ENCODE assay signal across 8 cellular contexts in genomic region chr19:2624537-2625091, GRCh38.
DNase-seq lines count a peak whose midpoint lies in the region; ATAC-seq, FAIRE-seq and TF ChIP-seq lines count a peak whose summit lies in the region.

No MANE protein-coding gene starts in this region.

- H3K4me3 ChIP-seq in endothelial cell of umbilical vein (replicated peaks in 1 of 3; ENCODE audit: insufficient read depth in 1 of 3, low read depth in 1 of 3, low read length in 3 of 3) (no peak overlapping the region), pancreas (no peak overlapping the region)

- H3K36me3 ChIP-seq in endothelial cell of umbilical vein (ENCODE audit: control insufficient read depth in 2 of 2, extremely low read depth in 1 of 2, insufficient read depth in 2 of 2, low read length in 2 of 2) (no peaks in the 10 kb centered on the region), pancreas (no peaks in the 10 kb centered on the region)

- BruUV-seq in endothelial cell of umbilical vein (replicated peaks; lab: Mats Ljungman, UMichigan) = no TSS peak

- no peaks in the 10 kb centered on the region for H4K20me1 ChIP-seq in endothelial cell of umbilical vein (replicated peaks; ENCODE audit: control insufficient read depth, extremely low read depth, insufficient read depth, low read length)

- WGBS in pancreas, 2 donors = 56 to 63% methylated on average over 10 to 11 of the region's 11 CpGs

- H3K4me2 ChIP-seq in endothelial cell of umbilical vein (ENCODE audit: insufficient read depth, low read length) = no peak overlapping the region

- FAIRE-seq in endothelial cell of umbilical vein (lab: Jason Lieb, UNC) (no peak), pancreas (lab: Jason Lieb, UNC) (no peak)

- H3K9me3 ChIP-seq in endothelial cell of umbilical vein (replicated peaks; ENCODE audit: control insufficient read depth, insufficient read depth, low read length) = peaks cover 2% of the 10 kb centered on the region
- H3K9me3 ChIP-seq in pancreas = no peaks in the 10 kb centered on the region

- H3K4me1 ChIP-seq in endothelial cell of umbilical vein (ENCODE audit: control insufficient read depth, extremely low read depth, insufficient read depth, low read length) = peaks cover 27% of the 10 kb centered on the region
- peaks cover 0 to 24% (median 3%) of the 10 kb centered on the region in 3 donors for H3K4me1 ChIP-seq in pancreas

- dilution Hi-C loops in endothelial cell of umbilical vein (cut with MboI; ENCODE audit: extremely low pct_ligation_motif_present, low sequenced_read_pairs) = no loop called here

- DNase-seq in GM10248 (ENCODE audit: extremely low spot score) (peak; percentile 64), NAMALWA (ENCODE audit: low spot score) (peak; percentile 87), endothelial cell of umbilical vein (ENCODE audit: low read depth, low spot score) (no peak), pancreas (peak in 4 of 6 donors; percentile 54 to 63 (median 56)), NCI-H1092 treated with DMSO at 0.1 percent for 48 hours (lab: John Stamatoyannopoulos, UW) (no peak), mesenteric fat pad (ENCODE audit: low spot score) (no peak)
- no peak for DNase-seq in effector CD4-positive, alpha-beta T cell

- H3K27me3 ChIP-seq in endothelial cell of umbilical vein (ENCODE audit: control insufficient read depth in 2 of 2, insufficient read depth in 2 of 2, low read length in 2 of 2) (no peaks in the 10 kb centered on the region), pancreas (no peaks in the 10 kb centered on the region)

- H3K9me1 ChIP-seq in endothelial cell of umbilical vein (replicated peaks; ENCODE audit: control insufficient read depth, extremely low read depth, insufficient read depth, low read length) = no peaks in the 10 kb centered on the region

- H3K9ac ChIP-seq in endothelial cell of umbilical vein (replicated peaks; ENCODE audit: extremely low read depth, insufficient read depth, low read length) = no peak overlapping the region

- no peak for TF ChIP-seq POLR2A in endothelial cell of umbilical vein (IDR thresholded peaks at IDR 0.05; ENCODE audit: low read depth, low read length)

- intact Hi-C loops in endothelial cell of umbilical vein (cut with micrococcal nuclease) (no loop called here), pancreas (cut with DNase I) (no loop called here)

- H3K79me2 ChIP-seq in endothelial cell of umbilical vein (ENCODE audit: control insufficient read depth, insufficient read depth, low read length) = no peaks in the 10 kb centered on the region

- TF ChIP-seq CTCF in GM10248 (IDR thresholded peaks at IDR 0.05; ENCODE audit: control extremely low read depth, extremely low read depth, low read depth, missing control alignments) (no peak), endothelial cell of umbilical vein (IDR thresholded peaks at IDR 0.05; ENCODE audit: extremely low read depth in 1 of 2, insufficient read depth in 1 of 2, low read depth in 1 of 2, low read length in 2 of 2) (no peak), pancreas (IDR thresholded peaks at IDR 0.05) (no peak)

- H3K27ac ChIP-seq in endothelial cell of umbilical vein (ENCODE audit: insufficient read depth, low read depth, low read length) (no peak overlapping the region), pancreas (peak overlapping the region in 1 of 4 donors; percentile 9)

- peak in 3 of 4 donors; percentile 36 to 53 (median 40) for ATAC-seq in pancreas
- ATAC-seq in HG03280 (IDR thresholded peaks at IDR 0.05; ENCODE audit: unreplicated experiment) = no peak

- peak overlapping the region; percentile 19 for H2AFZ ChIP-seq in endothelial cell of umbilical vein (ENCODE audit: low read depth, low read length)

- CTCF ChIA-PET in GM10248 (lab: Yijun Ruan, JAX) = interaction anchor here (0.8 to 13.4 kb wide), 7 partner anchors 9 to 151 kb away, joined by 3 to 109 read pairs (median 5); no protein-coding TSS in a partner anchor
- CTCF ChIA-PET in endothelial cell of umbilical vein (lab: Charles Lee) = interaction anchor here (0.6 to 1.6 kb wide), 4 partner anchors 11 to 24 kb away, joined by 3 to 8 read pairs (median 3); no protein-coding TSS in a partner anchor

- POLR2A ChIA-PET in GM10248 (lab: Yijun Ruan, JAX) (interaction anchor here (0.6 to 5.8 kb wide), 6 partner anchors 10 to 540 kb away, joined by 3 to 60 read pairs (median 3); partner anchors contain the start of gene GADD45B), endothelial cell of umbilical vein (lab: Charles Lee) (interaction anchor here (0.6 kb wide), 1 partner anchor 389 kb away, joined by 3 read pairs; no protein-coding TSS in a partner anchor)

TF ChIP-seq in endothelial cell of umbilical vein, 7 proteins besides CTCF, POLR2A, EP300 and RAD21:
- TF ChIP-seq MAX (IDR thresholded peaks at IDR 0.05; ENCODE audit: insufficient read depth, insufficient read length) = no peak
- TF ChIP-seq FOS (IDR thresholded peaks at IDR 0.05; ENCODE audit: borderline replicate concordance, insufficient read depth, low read length) = no peak
- no peak for TF ChIP-seq MYC (IDR thresholded peaks at IDR 0.05; ENCODE audit: low read depth, low read length)

Comparison
In these comparisons a context has a peak if more than half of its experiments do, and no peak if none do; other contexts are left out.
1. DNase-seq: peak in GM10248 (single experiment), NAMALWA (single experiment) and pancreas (4 of 6); none in endothelial cell of umbilical vein (single experiment), NCI-H1092 treated with DMSO at 0.1 percent for 48 hours (single experiment), effector CD4-positive, alpha-beta T cell (single experiment) and mesenteric fat pad (single experiment).